ENCODE assay signal across 8 cellular contexts in genomic region chr17:39653662-39654331, GRCh38. TPM values are rescaled to one million over a fixed set of nuclear protein-coding genes. Genes with fewer than 3 reads are reported as not detected.
DNase-seq lines count a peak whose midpoint lies in the region; ATAC-seq, FAIRE-seq and TF ChIP-seq lines count a peak whose summit lies in the region.

No MANE protein-coding gene starts in this region.

- H3K27me3 ChIP-seq in vagina = no peaks in the 10 kb centered on the region

- FAIRE-seq in GM18507 (lab: Jason Lieb, UNC) (peak; percentile 75), frontal cortex (lab: Jason Lieb, UNC) (no peak)

- no peak overlapping the region for H3K4me3 ChIP-seq in vagina

- DNase-seq in AG08395 (ENCODE audit: low spot score) = peak; percentile 83
- peak; percentile 80 for DNase-seq in GM18507 (ENCODE audit: extremely low spot score, insufficient read length, low read depth)
- peak; percentile 30 for DNase-seq in RPMI7951 (ENCODE audit: low read depth)
- peak; percentile 65 for DNase-seq in activated effector memory CD4-positive, alpha-beta T cell treated with Interleukin-2 at 50 U/mL for 16 hours
- DNase-seq in frontal cortex (ENCODE audit: low spot score in 2 of 2) = peak; percentile 73 to 84
- DNase-seq in posterior cingulate gyrus = peak in 6 of 10 donors; percentile 57 to 93 (median 72)
- no peak for DNase-seq in vagina (ENCODE audit: extremely low spot score in 2 of 2)

- TF ChIP-seq POLR2A in vagina (IDR thresholded peaks at IDR 0.05) = no peak

- intact Hi-C loops in posterior cingulate gyrus (cut with DNase I) (no loop called here), vagina (cut with DNase I) (no loop called here)

- no peaks in the 10 kb centered on the region for H3K9me3 ChIP-seq in vagina

- no peak for ATAC-seq in HG03045 (IDR thresholded peaks at IDR 0.05; ENCODE audit: unreplicated experiment)

- H3K4me1 ChIP-seq in vagina = peaks cover 25% of the 10 kb centered on the region

- peak; percentile 17 to 43 (median 22) for TF ChIP-seq CTCF in vagina (IDR thresholded peaks at IDR 0.05)

- H3K36me3 ChIP-seq in vagina = peaks cover 0 to 17% of the 10 kb centered on the region in 2 donors

- H3K27ac ChIP-seq in vagina = no peak overlapping the region

RNA-seq across cellular contexts. Expression of gene TCAP, which starts 11.4 kb away (rescaled TPM):
- total RNA-seq in RPMI7951 (2014; rRNA removed; shearing (Covaris generic)) = 0.24 and 0.39 TPM in 2 replicates
- total RNA-seq in frontal cortex = 0.82 TPM
- total RNA-seq in vagina = 0.49 TPM

RNA-seq across cellular contexts. Expression of gene PNMT, which starts 14.5 kb away (rescaled TPM):
- total RNA-seq in RPMI7951 (2014; rRNA removed; shearing (Covaris generic)) = 0.68 TPM in 1 of 2 replicates, not detected in the other
- total RNA-seq in frontal cortex (3.7 TPM), vagina (5.6 TPM)

RNA-seq across cellular contexts. Expression of gene STARD3, which starts 16.9 kb away (rescaled TPM):
- total RNA-seq in RPMI7951 (2014; rRNA removed; shearing (Covaris generic)) = 24.4 and 26.0 TPM in 2 replicates
- total RNA-seq in frontal cortex (17.5 TPM), vagina (148 TPM)

RNA-seq across cellular contexts. Expression of gene PPP1R1B, which starts 27.0 kb away (rescaled TPM):
- total RNA-seq in RPMI7951 (2014; rRNA removed; shearing (Covaris generic)) = 0.48 TPM in 1 of 2 replicates, not detected in the other
- total RNA-seq in frontal cortex = 27.3 TPM
- total RNA-seq in vagina = 9.3 TPM

RNA-seq across cellular contexts. Expression of gene PGAP3, which starts 34.1 kb away (rescaled TPM):
- 4.0 and 7.9 TPM in 2 replicates for total RNA-seq in RPMI7951 (2014; rRNA removed; shearing (Covaris generic))
- total RNA-seq in frontal cortex (8.2 TPM), vagina (17.7 TPM)

Comparison
In these comparisons a context has a peak if more than half of its experiments do, and no peak if none do; other contexts are left out.
1. DNase-seq: peak in AG08395 (single experiment), GM18507 (single experiment), RPMI7951 (single experiment), activated effector memory CD4-positive, alpha-beta T cell treated with Interleukin-2 at 50 U/mL for 16 hours (single experiment), frontal cortex (2 of 2) and posterior cingulate gyrus (6 of 10); none in vagina (0 of 2).